In genomic region chr13:46154136-46154854, GRCh38 we compare ENCODE assay signal across 20 cellular contexts. TPM values are rescaled to one million over a fixed set of nuclear protein-coding genes. Genes with fewer than 3 reads are reported as not detected.
DNase-seq lines count a peak whose midpoint lies in the region; ATAC-seq and TF ChIP-seq lines count a peak whose summit lies in the region.
"Had no signal": no experiment of that assay in that cellular context is flagged by ENCODE, and none has a peak within 500 bp of the region (broad histone marks: within the 10 kb centered on the region; RNA-seq: fewer than 3 reads in every experiment).

No MANE protein-coding gene starts in this region.

- no peaks in the 10 kb centered on the region for H3K27me3 ChIP-seq in CD8-positive, alpha-beta memory T cell (ENCODE audit: insufficient read depth, low read length, poor library complexity, severe bottlenecking)
- no peaks in the 10 kb centered on the region for H3K27me3 ChIP-seq in naive thymus-derived CD4-positive, alpha-beta T cell (ENCODE audit: control insufficient read depth in 2 of 2, insufficient read depth in 2 of 2, low read length in 2 of 2)
- H3K27me3 ChIP-seq: cardiac muscle cell, dorsolateral prefrontal cortex, stomach, upper lobe of right lung had no signal

- peaks cover 88% of the 10 kb centered on the region for H3K36me3 ChIP-seq in CD8-positive, alpha-beta memory T cell (ENCODE audit: insufficient read depth, low read length)
- H3K36me3 ChIP-seq in naive thymus-derived CD4-positive, alpha-beta T cell (ENCODE audit: control insufficient read depth in 2 of 3, insufficient read depth in 3 of 3, low read length in 3 of 3): peaks cover 41 to 92% (median 91%) of the 10 kb centered on the region in 3 experiments
- H3K36me3 ChIP-seq: cardiac muscle cell, WERI-Rb-1 had no signal

- H3K4me3 ChIP-seq in CD8-positive, alpha-beta memory T cell (ENCODE audit: low read length): no peak overlapping the region
- H3K4me3 ChIP-seq in naive thymus-derived CD4-positive, alpha-beta T cell (ENCODE audit: low read length): no peak overlapping the region
- H3K4me3 ChIP-seq: cardiac muscle cell, dorsolateral prefrontal cortex, stomach, upper lobe of right lung had no signal

- in situ Hi-C loops in GM13976 (cut with MboI; ENCODE audit: low sequenced_read_pairs, unreplicated experiment): no loop called here

- H3K4me3 Mint-ChIP-seq in activated CD8-positive, alpha-beta memory T cell treated with anti-CD3 and anti-CD28 coated beads, Interleukin-2, amount 10 ng/mL, durations not matched to agents 7 days and 5 days: no peak overlapping the region
- no peak overlapping the region for H3K4me3 Mint-ChIP-seq in CD8-positive, alpha-beta memory T cell
- no peak overlapping the region for H3K4me3 Mint-ChIP-seq in activated T-helper 2 cell treated with anti-CD3 and anti-CD28 coated beads, Interferon-gamma antibody, Interleukin-2, Interleukin-4, amounts not matched to agents 10 μg/mL and 5 μg/mL and 100 μg/mL, durations not matched to agents 14 hours and 24 hours and 36 hours (ENCODE audit: low read depth)
- no peak overlapping the region for H3K4me3 Mint-ChIP-seq in naive thymus-derived CD4-positive, alpha-beta T cell
- no peak overlapping the region for H3K4me3 Mint-ChIP-seq in nephron progenitor cell
- H3K4me3 Mint-ChIP-seq: H9 had no signal

- POLR2A ChIA-PET in CD8-positive, alpha-beta memory T cell (lab: Charles Lee): interaction anchor here (0.7 kb wide), 1 partner anchor 16 kb away, joined by 4 read pairs; no protein-coding TSS in a partner anchor
- POLR2A ChIA-PET in naive thymus-derived CD4-positive, alpha-beta T cell (lab: Charles Lee): interaction anchor here (1.3 kb wide), 1 partner anchor 163 kb away, joined by 3 read pairs; no protein-coding TSS in a partner anchor

- ATAC-seq in activated CD8-positive, alpha-beta memory T cell treated with anti-CD3 and anti-CD28 coated beads, Interleukin-2, amount 10 ng/mL, durations not matched to agents 7 days and 5 days: no peak
- ATAC-seq in naive thymus-derived CD4-positive, alpha-beta T cell: no peak
- ATAC-seq: esophagus mucosa, upper lobe of right lung had no signal

- peaks cover 51% of the 10 kb centered on the region for H3K4me1 Mint-ChIP-seq in activated CD8-positive, alpha-beta memory T cell treated with anti-CD3 and anti-CD28 coated beads, Interleukin-2, amount 10 ng/mL, durations not matched to agents 7 days and 5 days
- H3K4me1 Mint-ChIP-seq in CD8-positive, alpha-beta memory T cell: peaks cover 45 to 63% (median 61%) of the 10 kb centered on the region in 3 donors
- H3K4me1 Mint-ChIP-seq in activated T-helper 2 cell treated with anti-CD3 and anti-CD28 coated beads, Interferon-gamma antibody, Interleukin-2, Interleukin-4, amounts not matched to agents 10 μg/mL and 5 μg/mL and 100 μg/mL, durations not matched to agents 14 hours and 24 hours and 36 hours (ENCODE audit: low read depth): peaks cover 49% of the 10 kb centered on the region
- peaks cover 20 to 51% (median 39%) of the 10 kb centered on the region in 7 donors for H3K4me1 Mint-ChIP-seq in naive thymus-derived CD4-positive, alpha-beta T cell
- no peaks in the 10 kb centered on the region for H3K4me1 Mint-ChIP-seq in nephron progenitor cell
- H3K4me1 Mint-ChIP-seq: H9 had no signal

- H3K27ac Mint-ChIP-seq in activated CD8-positive, alpha-beta memory T cell treated with anti-CD3 and anti-CD28 coated beads, Interleukin-2, amount 10 ng/mL, durations not matched to agents 7 days and 5 days: peak overlapping the region; percentile 40
- H3K27ac Mint-ChIP-seq in CD8-positive, alpha-beta memory T cell: peak overlapping the region; percentile 41 to 94 (median 82)
- peak overlapping the region; percentile 47 for H3K27ac Mint-ChIP-seq in activated T-helper 2 cell treated with anti-CD3 and anti-CD28 coated beads, Interferon-gamma antibody, Interleukin-2, Interleukin-4, amounts not matched to agents 10 μg/mL and 5 μg/mL and 100 μg/mL, durations not matched to agents 14 hours and 24 hours and 36 hours
- peak overlapping the region in 8 of 9 donors; percentile 70 to 95 (median 80) for H3K27ac Mint-ChIP-seq in naive thymus-derived CD4-positive, alpha-beta T cell
- no peak overlapping the region for H3K27ac Mint-ChIP-seq in nephron progenitor cell
- H3K27ac Mint-ChIP-seq: H9 had no signal

- TF ChIP-seq CTCF in GM13976 (IDR thresholded peaks at IDR 0.05; ENCODE audit: borderline replicate concordance, control extremely low read depth, extremely low read depth, insufficient read depth, missing control alignments): no peak
- no peak for TF ChIP-seq CTCF in nephron progenitor cell (IDR thresholded peaks at IDR 0.05)

- H3K9me3 ChIP-seq in CD8-positive, alpha-beta memory T cell (ENCODE audit: low read length): no peaks in the 10 kb centered on the region
- no peaks in the 10 kb centered on the region for H3K9me3 ChIP-seq in naive thymus-derived CD4-positive, alpha-beta T cell (ENCODE audit: control insufficient read depth in 2 of 3, low read length in 3 of 3)
- H3K9me3 ChIP-seq: stomach, upper lobe of right lung had no signal

- H3K36me3 Mint-ChIP-seq in activated CD8-positive, alpha-beta memory T cell treated with anti-CD3 and anti-CD28 coated beads, Interleukin-2, amount 10 ng/mL, durations not matched to agents 7 days and 5 days: peaks cover 84% of the 10 kb centered on the region
- H3K36me3 Mint-ChIP-seq in CD8-positive, alpha-beta memory T cell: peaks cover 9 to 90% (median 53%) of the 10 kb centered on the region in 3 donors
- peaks cover 91% of the 10 kb centered on the region for H3K36me3 Mint-ChIP-seq in activated T-helper 2 cell treated with anti-CD3 and anti-CD28 coated beads, Interferon-gamma antibody, Interleukin-2, Interleukin-4, amounts not matched to agents 10 μg/mL and 5 μg/mL and 100 μg/mL, durations not matched to agents 14 hours and 24 hours and 36 hours (ENCODE audit: low read depth)
- peaks cover 35 to 72% (median 53%) of the 10 kb centered on the region in 5 donors for H3K36me3 Mint-ChIP-seq in naive thymus-derived CD4-positive, alpha-beta T cell
- no peaks in the 10 kb centered on the region for H3K36me3 Mint-ChIP-seq in nephron progenitor cell (ENCODE audit: low read depth)

- peaks cover 7% of the 10 kb centered on the region for H3K4me1 ChIP-seq in CD8-positive, alpha-beta memory T cell (ENCODE audit: insufficient read depth, low read length)
- H3K4me1 ChIP-seq in naive thymus-derived CD4-positive, alpha-beta T cell (ENCODE audit: control insufficient read depth in 2 of 2, insufficient read depth in 2 of 2, low read length in 2 of 2): peaks cover 2 to 3% of the 10 kb centered on the region in 2 donors
- H3K4me1 ChIP-seq: upper lobe of right lung had no signal

- intact Hi-C loops in activated T-helper 2 cell treated with anti-CD3 and anti-CD28 coated beads, Interferon-gamma antibody, Interleukin-2, Interleukin-4, amounts not matched to agents 10 μg/mL and 5 μg/mL and 100 μg/mL, durations not matched to agents 14 hours and 24 hours and 36 hours (cut with micrococcal nuclease): no loop called here
- intact Hi-C loops in naive thymus-derived CD4-positive, alpha-beta T cell (cut with micrococcal nuclease): loop anchor here in 1 of 2 donors (2.0 kb wide), 1 partner anchor 13 kb away; no protein-coding TSS in a partner anchor

- no peaks in the 10 kb centered on the region for H3K9me3 Mint-ChIP-seq in activated CD8-positive, alpha-beta memory T cell treated with anti-CD3 and anti-CD28 coated beads, Interleukin-2, amount 10 ng/mL, durations not matched to agents 7 days and 5 days (ENCODE audit: low read depth)
- H3K9me3 Mint-ChIP-seq in CD8-positive, alpha-beta memory T cell: no peaks in the 10 kb centered on the region
- H3K9me3 Mint-ChIP-seq in activated T-helper 2 cell treated with anti-CD3 and anti-CD28 coated beads, Interferon-gamma antibody, Interleukin-2, Interleukin-4, amounts not matched to agents 10 μg/mL and 5 μg/mL and 100 μg/mL, durations not matched to agents 14 hours and 24 hours and 36 hours: no peaks in the 10 kb centered on the region
- H3K9me3 Mint-ChIP-seq in naive thymus-derived CD4-positive, alpha-beta T cell: no peaks in the 10 kb centered on the region
- H3K9me3 Mint-ChIP-seq in nephron progenitor cell: no peaks in the 10 kb centered on the region
- H3K9me3 Mint-ChIP-seq: H9 had no signal

- CTCF ChIA-PET in activated CD8-positive, alpha-beta memory T cell treated with anti-CD3 and anti-CD28 coated beads, Interleukin-2, amount 10 ng/mL, durations not matched to agents 7 days and 5 days (lab: Charles Lee): interaction anchor here (1.0 to 1.9 kb wide), 7 partner anchors 10 to 135 kb away, joined by 3 to 5 read pairs (median 4); no protein-coding TSS in a partner anchor
- CTCF ChIA-PET in CD8-positive, alpha-beta memory T cell (lab: Charles Lee): interaction anchor here (1.3 to 1.5 kb wide), 2 partner anchors 13 to 165 kb away, joined by 3 read pairs; no protein-coding TSS in a partner anchor
- CTCF ChIA-PET in naive thymus-derived CD4-positive, alpha-beta T cell (lab: Charles Lee): interaction anchor here (1.3 kb wide), 1 partner anchor 29 kb away, joined by 5 read pairs; no protein-coding TSS in a partner anchor

- no peaks in the 10 kb centered on the region for H3K27me3 Mint-ChIP-seq in activated CD8-positive, alpha-beta memory T cell treated with anti-CD3 and anti-CD28 coated beads, Interleukin-2, amount 10 ng/mL, durations not matched to agents 7 days and 5 days
- no peaks in the 10 kb centered on the region for H3K27me3 Mint-ChIP-seq in CD8-positive, alpha-beta memory T cell
- H3K27me3 Mint-ChIP-seq in activated T-helper 2 cell treated with anti-CD3 and anti-CD28 coated beads, Interferon-gamma antibody, Interleukin-2, Interleukin-4, amounts not matched to agents 10 μg/mL and 5 μg/mL and 100 μg/mL, durations not matched to agents 14 hours and 24 hours and 36 hours (ENCODE audit: low read depth): no peaks in the 10 kb centered on the region
- H3K27me3 Mint-ChIP-seq in naive thymus-derived CD4-positive, alpha-beta T cell: no peaks in the 10 kb centered on the region
- peaks cover 5% of the 10 kb centered on the region for H3K27me3 Mint-ChIP-seq in nephron progenitor cell (ENCODE audit: low read depth, poor library complexity)

- no peak overlapping the region for H3K27ac ChIP-seq in CD8-positive, alpha-beta memory T cell (ENCODE audit: low read depth, low read length)
- H3K27ac ChIP-seq in naive thymus-derived CD4-positive, alpha-beta T cell (ENCODE audit: low read depth, low read length): no peak overlapping the region
- H3K27ac ChIP-seq: cardiac muscle cell, dorsolateral prefrontal cortex, upper lobe of right lung, WERI-Rb-1 had no signal

- DNase-seq in activated CD8-positive, alpha-beta memory T cell treated with anti-CD3 and anti-CD28 coated beads, Interleukin-2, amount 10 ng/mL, durations not matched to agents 7 days and 5 days: no peak
- no peak for DNase-seq in activated CD8-positive, alpha-beta memory T cell treated with anti-CD3 and anti-CD28 coated beads, Interleukin-2, amount 50 U/mL, for 48 hours
- DNase-seq in CD8-positive, alpha-beta memory T cell: no peak
- DNase-seq in activated T-helper 2 cell treated with anti-CD3 and anti-CD28 coated beads, Interferon-gamma antibody, Interleukin-2, Interleukin-4, amounts not matched to agents 10 μg/mL and 5 μg/mL and 100 μg/mL, durations not matched to agents 14 hours and 24 hours and 36 hours (ENCODE audit: low spot score): no peak
- DNase-seq in naive thymus-derived CD4-positive, alpha-beta T cell: no peak
- DNase-seq in GM13976 (ENCODE audit: low spot score): no peak
- no peak for DNase-seq in pons (ENCODE audit: low spot score)
- DNase-seq in nephron progenitor cell: no peak
- DNase-seq: dorsolateral prefrontal cortex, H9, left cardiac atrium, NCI-H187 treated with DMSO at 0.1 percent for 48 hours, NCI-H446 treated with DMSO at 0.1 percent for 48 hours, occipital lobe, stomach, upper lobe of right lung, WERI-Rb-1 had no signal

RNA-seq across cellular contexts. Expression of gene LCP1, which starts 27.7 kb away (rescaled TPM):
- 1,000 to 10,000 TPM in 1 of 2 experiments, 100 to 1,000 TPM in 1; 923 to 1,101 TPM for total RNA-seq in activated CD8-positive, alpha-beta memory T cell treated with anti-CD3 and anti-CD28 coated beads, Interleukin-2, amount 10 ng/mL, durations not matched to agents 7 days and 5 days
- total RNA-seq in CD8-positive, alpha-beta memory T cell: 100 to 1,000 TPM; 838 to 869 TPM
- 1,545 TPM for polyA plus RNA-seq in CD8-positive, alpha-beta memory T cell
- 738 and 741 TPM in 2 replicates for total RNA-seq in activated T-helper 2 cell treated with anti-CD3 and anti-CD28 coated beads, Interferon-gamma antibody, Interleukin-2, Interleukin-4, amounts not matched to agents 10 μg/mL and 5 μg/mL and 100 μg/mL, durations not matched to agents 14 hours and 24 hours and 36 hours
- total RNA-seq in naive thymus-derived CD4-positive, alpha-beta T cell: 100 to 1,000 TPM; 293 to 989 (median 355) TPM
- 100 to 1,000 TPM; 764 to 902 TPM for polyA plus RNA-seq in naive thymus-derived CD4-positive, alpha-beta T cell

RNA-seq across cellular contexts. Expression of gene CPB2, which starts 49.5 kb away (rescaled TPM):
- total RNA-seq in activated CD8-positive, alpha-beta memory T cell treated with anti-CD3 and anti-CD28 coated beads, Interleukin-2, amount 10 ng/mL, durations not matched to agents 7 days and 5 days: not detected
- total RNA-seq in CD8-positive, alpha-beta memory T cell: not detected
- polyA plus RNA-seq in CD8-positive, alpha-beta memory T cell: not detected
- not detected in 2 replicates for total RNA-seq in activated T-helper 2 cell treated with anti-CD3 and anti-CD28 coated beads, Interferon-gamma antibody, Interleukin-2, Interleukin-4, amounts not matched to agents 10 μg/mL and 5 μg/mL and 100 μg/mL, durations not matched to agents 14 hours and 24 hours and 36 hours
- total RNA-seq in naive thymus-derived CD4-positive, alpha-beta T cell: not detected
- polyA plus RNA-seq in naive thymus-derived CD4-positive, alpha-beta T cell: not detected
- total RNA-seq: cardiac muscle cell; esophagus mucosa; H9; left cardiac atrium; occipital lobe; T-helper 1 cell treated with Interleukin-12 subunit alpha and Interleukin-12 subunit beta and Interleukin-4 antibody, amounts not matched to agents 30 ng/mL and 1 ng/mL, for 36 hours had no signal
- polyA plus RNA-seq: cardiac muscle cell, stomach had no signal

RNA-seq across cellular contexts. Expression of gene LRRC63, which starts 57.4 kb away (rescaled TPM):
- 1 to 10 TPM; 1.5 to 2.1 TPM for total RNA-seq in activated CD8-positive, alpha-beta memory T cell treated with anti-CD3 and anti-CD28 coated beads, Interleukin-2, amount 10 ng/mL, durations not matched to agents 7 days and 5 days
- total RNA-seq in CD8-positive, alpha-beta memory T cell: under 1 TPM; 0.55 TPM
- not detected for polyA plus RNA-seq in CD8-positive, alpha-beta memory T cell
- 0.52 and 0.71 TPM in 2 replicates for total RNA-seq in activated T-helper 2 cell treated with anti-CD3 and anti-CD28 coated beads, Interferon-gamma antibody, Interleukin-2, Interleukin-4, amounts not matched to agents 10 μg/mL and 5 μg/mL and 100 μg/mL, durations not matched to agents 14 hours and 24 hours and 36 hours
- under 1 TPM; 0.19 to 0.80 (median 0.49) TPM for total RNA-seq in naive thymus-derived CD4-positive, alpha-beta T cell
- polyA plus RNA-seq in naive thymus-derived CD4-positive, alpha-beta T cell: under 1 TPM in 1 of 2 donors, not detected in 1; 0.31 TPM
- total RNA-seq: esophagus mucosa, H9 had no signal
- polyA plus RNA-seq: stomach had no signal
